ENCODE assay signal across 20 cellular contexts in the genomic region with DNA sequence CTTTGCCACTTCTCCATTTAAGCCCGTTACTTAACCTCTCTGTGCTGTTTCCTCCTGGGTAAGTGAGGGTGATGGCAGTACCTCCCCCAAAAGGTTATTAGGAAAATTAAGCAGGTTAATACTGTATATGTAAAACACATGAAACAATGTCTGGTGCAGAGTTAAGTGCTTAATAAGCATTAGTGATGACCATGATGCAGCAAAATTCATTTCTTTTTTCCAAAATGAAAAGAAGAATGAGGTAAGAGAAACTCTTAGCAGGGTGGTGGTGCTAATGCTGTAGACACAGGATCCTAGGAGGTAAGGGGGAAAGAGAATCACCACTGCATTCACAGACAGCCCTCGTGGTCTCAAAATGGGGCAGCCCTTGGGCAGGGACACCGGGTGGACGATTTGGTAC.
"Had no signal": no experiment of that assay in that cellular context is flagged by ENCODE, and none has a peak within 500 bp of the region (broad histone marks: within the 10 kb centered on the region; RNA-seq: fewer than 3 reads in every experiment).

No MANE protein-coding gene starts in this region.

- H3K4me1 ChIP-seq: colonic mucosa, foreskin keratinocyte, gastroesophageal sphincter, heart left ventricle, left lung, lower lobe of right lung had no signal

- H3K36me3 ChIP-seq: colonic mucosa, esophagus muscularis mucosa, gastroesophageal sphincter, heart left ventricle, left lung, lower lobe of right lung had no signal

- H3K79me2 ChIP-seq: hepatocyte had no signal

- H3K9me3 ChIP-seq: colonic mucosa, lower lobe of right lung had no signal

- ATAC-seq: foreskin keratinocyte, gastroesophageal sphincter, heart left ventricle, left cardiac atrium, left lung, left ventricle myocardium superior, lower lobe of right lung had no signal

- H3K4me2 ChIP-seq: hepatocyte had no signal

- DNase-seq: colonic mucosa; dermis blood vessel endothelial cell; dorsolateral prefrontal cortex; effector CD4-positive, alpha-beta T cell; effector memory CD4-positive, alpha-beta T cell; foreskin keratinocyte; heart left ventricle; left cardiac atrium; left lung; left ventricle myocardium superior; lower lobe of right lung; mesendoderm; midbrain had no signal

- H3K27ac ChIP-seq: colonic mucosa, dorsolateral prefrontal cortex, esophagus muscularis mucosa, foreskin keratinocyte, gastroesophageal sphincter, heart left ventricle, hepatocyte, left lung, lower lobe of right lung had no signal

- H2AFZ ChIP-seq: hepatocyte had no signal

- H3K27me3 ChIP-seq: colonic mucosa, esophagus muscularis mucosa, gastroesophageal sphincter, heart left ventricle, hepatocyte, left lung had no signal

- H3K4me3 ChIP-seq: colonic mucosa, dorsolateral prefrontal cortex, esophagus muscularis mucosa, gastroesophageal sphincter, heart left ventricle, hepatocyte, left lung, lower lobe of right lung had no signal

- FAIRE-seq: endothelial cell of umbilical vein, frontal cortex, islet of Langerhans, keratinocyte had no signal
